22 cellular contexts compared by ENCODE assay signal in genomic region chr10:47008769-47009168, GRCh38.
A peak's percentile ranks its signal among the peaks of the same experiment; 100 is the strongest.
DNase-seq lines count a peak whose midpoint lies in the region; ATAC-seq and TF ChIP-seq lines count a peak whose summit lies in the region.
"Had no signal": no experiment of that assay in that cellular context is flagged by ENCODE, and none has a peak within 500 bp of the region (broad histone marks: within the 10 kb centered on the region; RNA-seq: fewer than 3 reads in every experiment).

No MANE protein-coding gene starts in this region.

- H3K36me3 Mint-ChIP-seq in stimulated activated naive B cell treated with anti-CD40 and anti-IgM and Interleukin-4, amounts not matched to agents 10 μg/mL and 1 μg/mL and 100 μg/mL, for 72 hours, result no peaks in the 10 kb centered on the region
- H3K36me3 Mint-ChIP-seq: IgD-negative memory B cell had no signal

- intact Hi-C loops in Panc1 (cut with micrococcal nuclease; ENCODE audit: unreplicated experiment), result no loop called here

- no TSS peak for BruUV-seq in Panc1 (replicated peaks; lab: Mats Ljungman, UMichigan)

- TF ChIP-seq CTCF in Panc1 (IDR thresholded peaks at IDR 0.05), result no peak

- ATAC-seq in Panc1 (peak; percentile 70), HG03342 (IDR thresholded peaks at IDR 0.05; ENCODE audit: unreplicated experiment) (no peak), GM19351 (IDR thresholded peaks at IDR 0.05; ENCODE audit: unreplicated experiment) (no peak)
- ATAC-seq in stimulated activated naive B cell treated with anti-CD40 and anti-IgM and Interleukin-4, amounts not matched to agents 10 μg/mL and 1 μg/mL and 100 μg/mL, for 72 hours (replicated peaks), result no peak

- H3K4me3 ChIP-seq in Panc1 (ENCODE audit: low read depth in 2 of 2, low read length in 2 of 2), result no peak overlapping the region
- H3K4me3 ChIP-seq: PC-9, SJSA1 had no signal

- no peaks in the 10 kb centered on the region for H3K9me3 Mint-ChIP-seq in stimulated activated naive B cell treated with anti-CD40 and anti-IgM and Interleukin-4, amounts not matched to agents 10 μg/mL and 1 μg/mL and 100 μg/mL, for 72 hours
- H3K9me3 Mint-ChIP-seq: CD4-positive, alpha-beta T cell; HFFc6; IgD-negative memory B cell had no signal

- H3K4me1 ChIP-seq in Panc1 (ENCODE audit: control insufficient read depth, insufficient read depth, low read length), result no peaks in the 10 kb centered on the region
- H3K4me1 ChIP-seq: Caco-2, SJSA1 had no signal

- H3K36me3 ChIP-seq in Panc1 (ENCODE audit: control insufficient read depth, insufficient read depth, low read length), result no peaks in the 10 kb centered on the region
- H3K36me3 ChIP-seq: SJSA1 had no signal

- H3K4me1 Mint-ChIP-seq in stimulated activated naive B cell treated with anti-CD40 and anti-IgM and Interleukin-4, amounts not matched to agents 10 μg/mL and 1 μg/mL and 100 μg/mL, for 72 hours, result no peaks in the 10 kb centered on the region
- H3K4me1 Mint-ChIP-seq: IgD-negative memory B cell had no signal

- no peak overlapping the region for H3K4me3 Mint-ChIP-seq in stimulated activated naive B cell treated with anti-CD40 and anti-IgM and Interleukin-4, amounts not matched to agents 10 μg/mL and 1 μg/mL and 100 μg/mL, for 72 hours
- H3K4me3 Mint-ChIP-seq: CD4-positive, alpha-beta T cell; HFFc6; IgD-negative memory B cell had no signal

- DNase-seq in NCI-H345 treated with DMSO at 0.1 percent for 48 hours (lab: John Stamatoyannopoulos, UW; ENCODE audit: unreplicated experiment) (peak; percentile 33), NCI-H345 (lab: John Stamatoyannopoulos, UW) (no peak), Panc1 (ENCODE audit: low read depth, low spot score) (no peak), kidney tubule cell (ENCODE audit: low spot score) (peak; percentile 85)
- no peak for DNase-seq in stimulated activated naive B cell treated with anti-CD40 and anti-IgM and Interleukin-4, amounts not matched to agents 10 μg/mL and 1 μg/mL and 100 μg/mL, for 72 hours
- DNase-seq in central memory CD4-positive, alpha-beta T cell, result no peak
- DNase-seq: Caco-2; CD4-positive, alpha-beta T cell; H7; HFFc6; Kasumi-1; MM.1S; NCI-H1092; NCI-H146; NCI-H2081; NCI-H524 treated with DMSO at 0.1 percent for 48 hours; PC-9 had no signal

- H3K27ac Mint-ChIP-seq in stimulated activated naive B cell treated with anti-CD40 and anti-IgM and Interleukin-4, amounts not matched to agents 10 μg/mL and 1 μg/mL and 100 μg/mL, for 72 hours, result peak overlapping the region; percentile 16
- H3K27ac Mint-ChIP-seq: CD4-positive, alpha-beta T cell; HFFc6; IgD-negative memory B cell had no signal

- H3K9me3 ChIP-seq in Panc1 (ENCODE audit: control insufficient read depth, insufficient read depth, low read depth, low read length), result no peaks in the 10 kb centered on the region
- H3K9me3 ChIP-seq: Caco-2, SJSA1 had no signal

- in situ Hi-C loops in Panc1 (cut with HindIII; ENCODE audit: low pct_unique_long_range_greater_than_20kb, low sequenced_read_pairs), result no loop called here

- 0 out of 2 replicates have a peak, but pooled peaks cover 2% of the 10 kb centered on the region for H3K27me3 ChIP-seq in Panc1 (ENCODE audit: control insufficient read depth, insufficient read depth, low read length)

- CTCF ChIA-PET in Panc1 (lab: Charles Lee), result no interaction called here

- no peak overlapping the region for H3K27ac ChIP-seq in Panc1 (ENCODE audit: low read length)
- H3K27ac ChIP-seq: 22Rv1, PC-9, SJSA1 had no signal

- peaks cover 10 to 27% of the 10 kb centered on the region in 2 donors for H3K27me3 Mint-ChIP-seq in stimulated activated naive B cell treated with anti-CD40 and anti-IgM and Interleukin-4, amounts not matched to agents 10 μg/mL and 1 μg/mL and 100 μg/mL, for 72 hours
- H3K27me3 Mint-ChIP-seq: CD4-positive, alpha-beta T cell had no signal

- POLR2A ChIA-PET in Panc1 (lab: Charles Lee), result no interaction called here

Comparison
In these comparisons a context has a peak if more than half of its experiments do, and no peak if none do; other contexts are left out.
1. DNase-seq: peak in NCI-H345 treated with DMSO at 0.1 percent for 48 hours (single experiment) and kidney tubule cell (single experiment); none in NCI-H345 (single experiment), Panc1 (single experiment), stimulated activated naive B cell treated with anti-CD40 and anti-IgM and Interleukin-4, amounts not matched to agents 10 μg/mL and 1 μg/mL and 100 μg/mL, for 72 hours (single experiment) and central memory CD4-positive, alpha-beta T cell (single experiment).